Comparison of ENCODE assay signal across 8 cellular contexts in genomic region chr4:110970642-110971041, GRCh38.
DNase-seq lines count a peak whose midpoint lies in the region; ATAC-seq, FAIRE-seq and TF ChIP-seq lines count a peak whose summit lies in the region.

No MANE protein-coding gene starts in this region.

- no peak for TF ChIP-seq POLR2A in testis (IDR thresholded peaks at IDR 0.05)

- peak; percentile 75 for ATAC-seq in GM18870 (IDR thresholded peaks at IDR 0.05; ENCODE audit: unreplicated experiment)
- peak; percentile 65 for ATAC-seq in HG03196 (IDR thresholded peaks at IDR 0.05; ENCODE audit: unreplicated experiment)
- ATAC-seq in GM18517 (IDR thresholded peaks at IDR 0.05; ENCODE audit: unreplicated experiment) = no peak

- H3K4me3 ChIP-seq in testis = no peak overlapping the region

- H3K27me3 ChIP-seq in testis = no peaks in the 10 kb centered on the region

- peak; percentile 14 for DNase-seq in Caki2 (ENCODE audit: low read depth)
- DNase-seq in RCC 7860 (ENCODE audit: low spot score) = peak; percentile 20
- peak; percentile 24 for DNase-seq in glomerular visceral epithelial cell (ENCODE audit: extremely low spot score)
- no peak for DNase-seq in NCI-H1694 (lab: John Stamatoyannopoulos, UW)
- no peak for DNase-seq in testis

- H3K9me3 ChIP-seq in testis = no peaks in the 10 kb centered on the region

- in situ Hi-C loops in Caki2 (cut with HindIII; ENCODE audit: low pct_unique_long_range_greater_than_20kb, low sequenced_read_pairs) = no loop called here

- no peak for TF ChIP-seq CTCF in testis (IDR thresholded peaks at IDR 0.05)

- FAIRE-seq in RCC 7860 (lab: Jason Lieb, UNC) = no peak

- no peaks in the 10 kb centered on the region for H3K4me1 ChIP-seq in testis

- WGBS in testis, 2 donors = 24 to 25% methylated on average over 3 of the region's 3 CpGs

- intact Hi-C loops in testis (cut with DNase I; ENCODE audit: low total_unique reads) = no loop called here

- no peak overlapping the region for H3K27ac ChIP-seq in testis

- H3K36me3 ChIP-seq in testis (ENCODE audit: low read depth, missing control alignments) = no peaks in the 10 kb centered on the region

Comparison
In these comparisons a context has a peak if more than half of its experiments do, and no peak if none do; other contexts are left out.
1. DNase-seq: peak in Caki2 (single experiment), RCC 7860 (single experiment) and glomerular visceral epithelial cell (single experiment); none in NCI-H1694 (single experiment) and testis (single experiment).